In the genomic region with DNA sequence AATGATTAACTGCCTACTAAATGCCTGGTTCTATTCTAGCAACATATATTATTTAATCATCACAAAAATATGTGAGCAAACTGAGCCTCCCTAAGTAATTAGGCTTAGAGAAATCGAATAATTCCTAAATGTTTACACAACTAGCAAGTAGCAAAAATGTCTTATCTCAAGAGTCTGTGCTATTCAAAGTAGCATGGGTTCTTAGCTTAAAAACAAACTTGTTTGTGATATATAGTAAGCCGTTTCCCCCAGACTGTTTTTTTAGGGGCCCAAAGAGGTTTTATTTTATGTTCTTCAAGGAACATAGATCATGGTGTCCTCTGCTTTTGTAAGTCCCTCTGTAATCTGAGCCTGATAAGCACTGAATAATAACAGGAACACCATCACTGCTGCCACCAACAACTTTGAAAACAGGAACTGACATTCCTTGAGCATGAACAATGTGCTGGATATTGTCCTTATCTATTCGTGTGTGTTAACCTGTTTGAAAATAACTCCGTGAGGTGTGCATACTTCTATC, we compare ENCODE assay signal across 15 cellular contexts.
DNase-seq lines count a peak whose midpoint lies in the region; ATAC-seq, FAIRE-seq and TF ChIP-seq lines count a peak whose summit lies in the region.
"Had no signal": no experiment of that assay in that cellular context is flagged by ENCODE, and none has a peak within 500 bp of the region (broad histone marks: within the 10 kb centered on the region; RNA-seq: fewer than 3 reads in every experiment).

No MANE protein-coding gene starts in this region.

- H3K9me3 Mint-ChIP-seq in endodermal cell: no peaks in the 10 kb centered on the region

- H3K27me3 Mint-ChIP-seq in endodermal cell (ENCODE audit: insufficient read depth): no peaks in the 10 kb centered on the region

- ATAC-seq in Right ventricle myocardium inferior (peak; percentile 73), left lobe of liver (peak; percentile 38), HG03280 (IDR thresholded peaks at IDR 0.05; ENCODE audit: unreplicated experiment) (no peak)

- DNase-seq in Right ventricle myocardium inferior (ENCODE audit: missing footprints) (no peak), cardiac septum (ENCODE audit: low spot score) (no peak), endodermal cell (no peak), left lobe of liver (ENCODE audit: low spot score) (no peak), urothelium cell line (ENCODE audit: low spot score) (peak; percentile 12), NCI-H1417 treated with DMSO at 0.1 percent for 48 hours (lab: John Stamatoyannopoulos, UW) (no peak)
- DNase-seq in stimulated activated CD4-positive, alpha-beta T cell treated with anti-CD3 and anti-CD28 coated beads, Interleukin-12 subunit alpha, Interleukin-12 subunit beta, amount 100 ng/mL, for 4 hours: no peak
- DNase-seq: activated CD8-positive, alpha-beta memory T cell treated with anti-CD3 and anti-CD28 coated beads, Interleukin-2, amount 50 U/mL, for 4 hours; NCI-H2029 had no signal

- H3K9me3 ChIP-seq in endodermal cell (ENCODE audit: control insufficient read depth, low read length): no peaks in the 10 kb centered on the region
- H3K9me3 ChIP-seq: A549, thyroid gland had no signal

- no peak for TF ChIP-seq CTCF in endodermal cell (conservative IDR thresholded peaks at IDR 0.05)

- peaks cover 10% of the 10 kb centered on the region for H3K36me3 ChIP-seq in endodermal cell (ENCODE audit: control insufficient read depth, insufficient read depth, low read length)
- H3K36me3 ChIP-seq: thyroid gland had no signal

- H3K4me1 ChIP-seq in endodermal cell (ENCODE audit: control insufficient read depth, insufficient read depth, low read length): peaks cover 30% of the 10 kb centered on the region

- no peak overlapping the region for H3K4me3 Mint-ChIP-seq in endodermal cell

- H3K27ac ChIP-seq in endodermal cell (ENCODE audit: low read depth, low read length): no peak overlapping the region
- H3K27ac ChIP-seq: A549, SK-N-MC had no signal

- H3K27ac Mint-ChIP-seq in endodermal cell: peak overlapping the region; percentile 6

- 80 to 86% methylated on average over 1 to 3 of the region's 4 CpGs for WGBS in endodermal cell (ENCODE audit: insufficient coverage in 1 of 2, insufficient read length in 1 of 2), 2 experiments

- intact Hi-C loops in Right ventricle myocardium inferior (cut with DNase I): loop anchor here (5.0 kb wide), 1 partner anchor 66 kb away; a partner anchor contains a TSS
- intact Hi-C loops in cardiac septum (cut with DNase I): no loop called here

- H3K4me3 ChIP-seq in endodermal cell (ENCODE audit: low read length): no peak overlapping the region
- H3K4me3 ChIP-seq: A549, SK-N-MC, thyroid gland had no signal

- peaks cover 38% of the 10 kb centered on the region for H3K36me3 Mint-ChIP-seq in endodermal cell (ENCODE audit: low read depth)

- H3K9ac ChIP-seq in endodermal cell (ENCODE audit: extremely low read depth, low read length, poor library complexity, severe bottlenecking): no peak overlapping the region

- FAIRE-seq in urothelium cell line (lab: Jason Lieb, UNC): peak; percentile 48
- FAIRE-seq: A549, colon, islet of Langerhans had no signal

- H3K4me1 Mint-ChIP-seq in endodermal cell: peaks cover 51% of the 10 kb centered on the region

- H3K27me3 ChIP-seq in endodermal cell (ENCODE audit: control insufficient read depth, insufficient read depth, low read length, poor library complexity, severe bottlenecking): no peaks in the 10 kb centered on the region
- H3K27me3 ChIP-seq: thyroid gland had no signal
